7 cellular contexts compared by ENCODE assay signal in the genomic region with DNA sequence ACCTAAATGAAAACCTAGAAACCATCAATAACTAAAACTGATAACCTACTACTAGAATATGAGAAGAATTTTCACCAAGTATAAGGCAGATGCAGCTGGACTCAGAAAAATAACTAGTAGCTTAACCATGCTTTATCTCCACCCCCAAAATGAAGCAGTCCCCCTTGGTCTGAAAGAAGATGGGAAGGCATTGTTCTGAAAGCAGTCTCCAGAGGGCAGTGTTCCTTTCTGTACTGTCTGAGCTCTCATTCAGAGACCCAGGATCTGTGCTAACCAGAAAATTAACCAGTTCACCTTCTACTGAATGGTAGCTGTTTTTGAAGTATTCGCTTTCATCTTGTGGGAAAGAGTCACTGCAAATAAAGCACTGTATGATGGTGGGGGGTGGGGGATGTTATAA.
A peak's percentile ranks its signal among the peaks of the same experiment; 100 is the strongest.
DNase-seq lines count a peak whose midpoint lies in the region; ATAC-seq, FAIRE-seq and TF ChIP-seq lines count a peak whose summit lies in the region.

No MANE protein-coding gene starts in this region.

- H3K4me2 ChIP-seq in Loucy (ENCODE audit: low read depth, low read length, poor library complexity, severe bottlenecking), result no peak overlapping the region
- H3K4me2 ChIP-seq in HepG2 (ENCODE audit: low read depth, low read length), result no peak overlapping the region

- CTCF ChIA-PET in HepG2 (lab: Yijun Ruan, JAX; ENCODE audit: low intra/inter-chr PET ratio, low total read pairs), result interaction anchor here (0.7 kb wide), 1 partner anchor 28 kb away, joined by 3 read pairs; no protein-coding TSS in a partner anchor

- H3K4me1 Mint-ChIP-seq in stimulated activated memory B cell treated with anti-CD40 and anti-IgM and Interleukin-4, amounts not matched to agents 10 μg/mL and 1 μg/mL and 100 μg/mL, for 72 hours, result no peaks in the 10 kb centered on the region

- peak; percentile 98 for ATAC-seq in HepG2
- ATAC-seq in stimulated activated memory B cell treated with anti-CD40 and anti-IgM and Interleukin-4, amounts not matched to agents 10 μg/mL and 1 μg/mL and 100 μg/mL, for 72 hours, result no peak
- no peak for ATAC-seq in HG03045 (IDR thresholded peaks at IDR 0.05; ENCODE audit: unreplicated experiment)

- no peak for TF ChIP-seq EP300 in HepG2 (IDR thresholded peaks at IDR 0.05; ENCODE audit: low read depth in 2 of 2, low read length in 2 of 2)
- TF ChIP-seq EP300 in HepG2 (CRISPR knock-in tag; IDR thresholded peaks at IDR 0.05; ENCODE audit: borderline replicate concordance), result no peak

- H3K4me1 ChIP-seq in Loucy (ENCODE audit: insufficient read depth, low read length, poor library complexity, severe bottlenecking) (no peaks in the 10 kb centered on the region), adrenal gland (replicated peaks in 1 of 2) (no peaks in the 10 kb centered on the region), HepG2 (ENCODE audit: insufficient read depth, low read length) (no peaks in the 10 kb centered on the region)

- H4K20me1 ChIP-seq in Loucy (ENCODE audit: insufficient read depth, low read length, poor library complexity, severe bottlenecking) (no peaks in the 10 kb centered on the region), HepG2 (ENCODE audit: insufficient read depth, low read length) (no peaks in the 10 kb centered on the region)

- no peaks in the 10 kb centered on the region for H3F3A ChIP-seq in Loucy (ENCODE audit: low read depth)

- H3K4me3 Mint-ChIP-seq in stimulated activated memory B cell treated with anti-CD40 and anti-IgM and Interleukin-4, amounts not matched to agents 10 μg/mL and 1 μg/mL and 100 μg/mL, for 72 hours, result no peak overlapping the region

- no TSS peak for BruUV-seq in HepG2 (replicated peaks; lab: Mats Ljungman, UMichigan)

- peaks cover 10% of the 10 kb centered on the region for H3K27me3 Mint-ChIP-seq in stimulated activated memory B cell treated with anti-CD40 and anti-IgM and Interleukin-4, amounts not matched to agents 10 μg/mL and 1 μg/mL and 100 μg/mL, for 72 hours

- H3K9me3 ChIP-seq in Loucy (ENCODE audit: insufficient read depth, low read depth, low read length), result no peaks in the 10 kb centered on the region
- no peaks in the 10 kb centered on the region for H3K9me3 ChIP-seq in adrenal gland (replicated peaks in 1 of 3)
- no peaks in the 10 kb centered on the region for H3K9me3 ChIP-seq in HepG2 (ENCODE audit: low read length)

- H2AFZ ChIP-seq in Loucy (ENCODE audit: low read length) (no peak overlapping the region), HepG2 (ENCODE audit: low read length) (no peak overlapping the region)

- H3K9me2 ChIP-seq in Loucy (replicated peaks; ENCODE audit: low read depth, low read length), result no peaks in the 10 kb centered on the region

- H3K36me3 Mint-ChIP-seq in stimulated activated memory B cell treated with anti-CD40 and anti-IgM and Interleukin-4, amounts not matched to agents 10 μg/mL and 1 μg/mL and 100 μg/mL, for 72 hours, result no peaks in the 10 kb centered on the region

- TF ChIP-seq RAD21 in HepG2 (CRISPR knock-in tag; IDR thresholded peaks at IDR 0.05), result no peak

- TF ChIP-seq CTCF in GM10266 (IDR thresholded peaks at IDR 0.05; ENCODE audit: control insufficient read depth, insufficient read depth, low read depth, missing control alignments) (peak; percentile 39), Loucy (conservative IDR thresholded peaks at IDR 0.05; ENCODE audit: low read length) (peak; percentile 65), adrenal gland (IDR thresholded peaks at IDR 0.05) (peak in 4 of 6 experiments; percentile 25 to 43 (median 32)), HepG2 (CRISPR knock-in tag; IDR thresholded peaks at IDR 0.05) (peak; percentile 66)

- H3K4me3 ChIP-seq in Loucy (ENCODE audit: low read length, poor library complexity, severe bottlenecking) (no peak overlapping the region), adrenal gland (no peak overlapping the region), HepG2 (replicated peaks in 1 of 3; ENCODE audit: insufficient read depth in 1 of 3, low read depth in 2 of 3, low read length in 3 of 3) (no peak overlapping the region)

- H3K9ac ChIP-seq in Loucy (ENCODE audit: low read depth, low read length, poor library complexity, severe bottlenecking), result no peak overlapping the region
- H3K9ac ChIP-seq in HepG2 (ENCODE audit: insufficient read depth, low read depth, low read length), result no peak overlapping the region

- POLR2A ChIA-PET in HepG2 (lab: Yijun Ruan, JAX), result no interaction called here

- FAIRE-seq in HepG2 (lab: Jason Lieb, UNC), result peak; percentile 67

- H3K27ac ChIP-seq in adrenal gland (no peak overlapping the region), HepG2 (ENCODE audit: extremely low read length, insufficient read depth, low read length) (no peak overlapping the region)

- no peak for TF ChIP-seq POLR2A in adrenal gland (IDR thresholded peaks at IDR 0.05)
- no peak for TF ChIP-seq POLR2A in HepG2 (IDR thresholded peaks at IDR 0.05; ENCODE audit: insufficient read depth in 1 of 2, low read depth in 2 of 2, low read length in 2 of 2)

- H3K27me3 ChIP-seq in Loucy (ENCODE audit: insufficient read depth, low read length, poor library complexity, severe bottlenecking), result no peaks in the 10 kb centered on the region
- H3K27me3 ChIP-seq in adrenal gland, result no peaks in the 10 kb centered on the region
- H3K27me3 ChIP-seq in HepG2 (ENCODE audit: control insufficient read depth in 1 of 2, insufficient read depth in 2 of 2, low read length in 2 of 2), result no peaks in the 10 kb centered on the region

- intact Hi-C loops in adrenal gland (cut with DNase I) (no loop called here), HepG2 (cut with micrococcal nuclease; ENCODE audit: unreplicated experiment) (no loop called here)

- H3K36me3 ChIP-seq in Loucy (ENCODE audit: insufficient read depth, low read length), result no peaks in the 10 kb centered on the region
- H3K36me3 ChIP-seq in adrenal gland (replicated peaks in 1 of 2), result no peaks in the 10 kb centered on the region
- H3K36me3 ChIP-seq in HepG2 (replicated peaks in 1 of 2; ENCODE audit: control insufficient read depth in 1 of 2, insufficient read depth in 2 of 2, low read length in 2 of 2), result no peaks in the 10 kb centered on the region

- no peak for DNase-seq in GM10266 (ENCODE audit: extremely low spot score)
- DNase-seq in adrenal gland, result peak in 1 of 7 donors; percentile 4
- DNase-seq in HepG2 (ENCODE audit: low spot score), result peak; percentile 27
- DNase-seq in NK-92 (lab: John Stamatoyannopoulos, UW; ENCODE audit: unreplicated experiment), result no peak

- H3K79me2 ChIP-seq in Loucy (ENCODE audit: insufficient read depth, low read length), result no peaks in the 10 kb centered on the region
- no peaks in the 10 kb centered on the region for H3K79me2 ChIP-seq in HepG2 (ENCODE audit: insufficient read depth, low read length)

- 36 to 56% (median 51%) methylated on average over 1 of the region's 1 CpG for WGBS in adrenal gland, 4 donors
- WGBS in HepG2 (ENCODE audit: low lambda C conversion rate), result 12% methylated on average over 1 of the region's 1 CpG

- in situ Hi-C loops in HepG2 (cut with HindIII; ENCODE audit: extremely low pct_ligation_motif_present, low pct_unique_long_range_greater_than_20kb), result no loop called here

- H3K27ac Mint-ChIP-seq in stimulated activated memory B cell treated with anti-CD40 and anti-IgM and Interleukin-4, amounts not matched to agents 10 μg/mL and 1 μg/mL and 100 μg/mL, for 72 hours, result no peak overlapping the region

- H3K9me3 Mint-ChIP-seq in stimulated activated memory B cell treated with anti-CD40 and anti-IgM and Interleukin-4, amounts not matched to agents 10 μg/mL and 1 μg/mL and 100 μg/mL, for 72 hours, result peaks cover 4% of the 10 kb centered on the region

TF ChIP-seq in HepG2, 621 proteins besides CTCF, POLR2A, EP300 and RAD21:
- TF ChIP-seq ZNF652 (CRISPR knock-in tag; IDR thresholded peaks at IDR 0.05; ENCODE audit: borderline replicate concordance, low read depth) (peak; percentile 37; the same call in 1 of the 2 replicates), STAG1 (CRISPR knock-in tag; IDR thresholded peaks at IDR 0.05) (peak; percentile 47), NR3C1 (CRISPR knock-in tag; IDR thresholded peaks at IDR 0.05) (no peak), SPEN (CRISPR knock-in tag; IDR thresholded peaks at IDR 0.05; ENCODE audit: low read depth) (no peak), REL (CRISPR knock-in tag; conservative IDR thresholded peaks at IDR 0.05) (no peak), SMC3 (IDR thresholded peaks at IDR 0.05; ENCODE audit: low read length) (peak; percentile 35; the same call in 1 of the 2 replicates)
- TF ChIP-seq, protein P1, sequence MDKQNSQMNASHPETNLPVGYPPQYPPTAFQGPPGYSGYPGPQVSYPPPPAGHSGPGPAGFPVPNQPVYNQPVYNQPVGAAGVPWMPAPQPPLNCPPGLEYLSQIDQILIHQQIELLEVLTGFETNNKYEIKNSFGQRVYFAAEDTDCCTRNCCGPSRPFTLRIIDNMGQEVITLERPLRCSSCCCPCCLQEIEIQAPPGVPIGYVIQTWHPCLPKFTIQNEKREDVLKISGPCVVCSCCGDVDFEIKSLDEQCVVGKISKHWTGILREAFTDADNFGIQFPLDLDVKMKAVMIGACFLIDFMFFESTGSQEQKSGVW (CRISPR knock-in tag; IDR thresholded peaks at IDR 0.05; ENCODE audit: borderline replicate concordance), result no peak
- TF ChIP-seq, protein P2, sequence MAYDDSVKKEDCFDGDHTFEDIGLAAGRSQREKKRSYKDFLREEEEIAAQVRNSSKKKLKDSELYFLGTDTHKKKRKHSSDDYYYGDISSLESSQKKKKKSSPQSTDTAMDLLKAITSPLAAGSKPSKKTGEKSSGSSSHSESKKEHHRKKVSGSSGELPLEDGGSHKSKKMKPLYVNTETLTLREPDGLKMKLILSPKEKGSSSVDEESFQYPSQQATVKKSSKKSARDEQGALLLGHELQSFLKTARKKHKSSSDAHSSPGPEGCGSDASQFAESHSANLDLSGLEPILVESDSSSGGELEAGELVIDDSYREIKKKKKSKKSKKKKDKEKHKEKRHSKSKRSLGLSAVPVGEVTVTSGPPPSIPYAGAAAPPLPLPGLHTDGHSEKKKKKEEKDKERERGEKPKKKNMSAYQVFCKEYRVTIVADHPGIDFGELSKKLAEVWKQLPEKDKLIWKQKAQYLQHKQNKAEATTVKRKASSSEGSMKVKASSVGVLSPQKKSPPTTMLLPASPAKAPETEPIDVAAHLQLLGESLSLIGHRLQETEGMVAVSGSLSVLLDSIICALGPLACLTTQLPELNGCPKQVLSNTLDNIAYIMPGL (CRISPR knock-in tag; IDR thresholded peaks at IDR 0.05; ENCODE audit: borderline replicate concordance in 1 of 2, low read depth in 1 of 2), result peak in 1 of 2 experiments; percentile 34; a peak in 1 of 4 replicates
